In the genomic region with DNA sequence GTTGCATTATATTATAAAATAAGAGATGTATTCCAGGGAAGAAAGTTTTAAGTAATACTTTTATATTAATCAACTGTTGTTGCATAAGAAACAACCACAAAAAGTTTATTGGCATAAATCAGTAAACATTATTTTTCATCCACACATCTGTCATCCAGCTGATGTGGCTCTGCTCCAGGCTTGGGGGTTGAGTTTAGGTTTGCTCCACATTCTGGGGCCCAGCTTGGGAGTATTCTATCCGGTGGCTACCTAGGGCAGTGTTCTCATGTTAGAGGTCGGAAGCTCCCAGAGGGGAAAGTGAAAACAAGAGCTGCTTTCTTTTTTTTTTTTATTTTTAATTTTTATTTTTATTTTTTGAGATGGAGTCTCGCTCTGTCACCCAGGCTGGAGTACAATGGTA, we compare ENCODE assay signal across 26 cellular contexts.
"Had no signal": no experiment of that assay in that cellular context is flagged by ENCODE, and none has a peak within 500 bp of the region (broad histone marks: within the 10 kb centered on the region; RNA-seq: fewer than 3 reads in every experiment).

No MANE protein-coding gene starts in this region.

- H3K27me3 Mint-ChIP-seq: activated naive CD4-positive, alpha-beta T cell treated with anti-CD3 and anti-CD28 coated beads, Interleukin-2, amount 50 U/mL, for 24 hours; brain; central memory CD8-positive, alpha-beta T cell had no signal

- H3K36me3 ChIP-seq: MG63, Peyer's patch, SJCRH30 had no signal

- H3K36me3 Mint-ChIP-seq: activated naive CD4-positive, alpha-beta T cell treated with anti-CD3 and anti-CD28 coated beads, Interleukin-2, amount 50 U/mL, for 24 hours; brain had no signal

- H3K4me1 Mint-ChIP-seq: activated naive CD4-positive, alpha-beta T cell treated with anti-CD3 and anti-CD28 coated beads, Interleukin-2, amount 50 U/mL, for 24 hours; central memory CD8-positive, alpha-beta T cell had no signal

- DNase-seq: activated CD4-positive, alpha-beta T cell treated with anti-CD3 and anti-CD28 coated beads for 48 hours; activated CD4-positive, alpha-beta T cell treated with anti-CD3 and anti-CD28 coated beads, Interleukin-2, amount 50 U/mL, for 4 hours; activated CD4-positive, CD25-positive, alpha-beta regulatory T cell treated with anti-CD3 and anti-CD28 coated beads, Interleukin-2, amount 50 U/mL, for 72 hours; activated CD8-positive, alpha-beta memory T cell treated with anti-CD3 and anti-CD28 coated beads, Interleukin-2, amount 50 U/mL, for 48 hours; activated CD8-positive, alpha-beta T cell treated with anti-CD3 and anti-CD28 coated beads, Interleukin-2, amount 10 ng/mL, durations not matched to agents 7 days and 5 days; activated naive CD4-positive, alpha-beta T cell; activated T-cell treated with anti-CD3 and anti-CD28 coated beads, Interleukin-2, amount 50 U/mL, for 1 hour; amygdala; MG63; MV-4-11; NCI-H1092 treated with DMSO at 0.1 percent for 48 hours; NCI-H1436; NCI-H1694 treated with DMSO at 0.1 percent for 48 hours; NCI-H2029 treated with DMSO at 0.1 percent for 48 hours; NCI-H510A treated with DMSO at 0.1 percent for 48 hours; NCI-H69; Peyer's patch; Right ventricle myocardium superior; SJCRH30; SK-N-SH had no signal

- H3K4me2 ChIP-seq: SK-N-SH had no signal

- H3K27me3 ChIP-seq: MG63, Peyer's patch, SJCRH30 had no signal

- H3K4me3 Mint-ChIP-seq: activated CD8-positive, alpha-beta T cell treated with anti-CD3 and anti-CD28 coated beads, Interleukin-2, amount 10 ng/mL, durations not matched to agents 7 days and 5 days; activated naive CD4-positive, alpha-beta T cell treated with anti-CD3 and anti-CD28 coated beads, Interleukin-2, amount 50 U/mL, for 24 hours; brain; central memory CD8-positive, alpha-beta T cell; T-helper 1 cell treated with Interleukin-12 subunit alpha and Interleukin-12 subunit beta and Interleukin-4 antibody, amounts not matched to agents 30 μg/mL and 1 μg/mL, for 36 hours; WTC11 had no signal

- ATAC-seq: activated CD8-positive, alpha-beta T cell treated with anti-CD3 and anti-CD28 coated beads, Interleukin-2, amount 10 ng/mL, durations not matched to agents 7 days and 5 days; WTC11 had no signal

- H3K9ac ChIP-seq: SK-N-SH had no signal

- H3K27ac Mint-ChIP-seq: activated CD8-positive, alpha-beta T cell treated with anti-CD3 and anti-CD28 coated beads, Interleukin-2, amount 10 ng/mL, durations not matched to agents 7 days and 5 days; activated naive CD4-positive, alpha-beta T cell treated with anti-CD3 and anti-CD28 coated beads, Interleukin-2, amount 50 U/mL, for 24 hours; T-helper 1 cell treated with Interleukin-12 subunit alpha and Interleukin-12 subunit beta and Interleukin-4 antibody, amounts not matched to agents 30 μg/mL and 1 μg/mL, for 36 hours; WTC11 had no signal

- H3K4me1 ChIP-seq: Peyer's patch, SJCRH30 had no signal

- H3K4me3 ChIP-seq: MG63, Peyer's patch, SJCRH30 had no signal

- H3K27ac ChIP-seq: Peyer's patch, RWPE1, SJCRH30 had no signal

- H3K9me3 ChIP-seq: MG63, Peyer's patch, SJCRH30, SK-N-SH had no signal
